In the genomic region with DNA sequence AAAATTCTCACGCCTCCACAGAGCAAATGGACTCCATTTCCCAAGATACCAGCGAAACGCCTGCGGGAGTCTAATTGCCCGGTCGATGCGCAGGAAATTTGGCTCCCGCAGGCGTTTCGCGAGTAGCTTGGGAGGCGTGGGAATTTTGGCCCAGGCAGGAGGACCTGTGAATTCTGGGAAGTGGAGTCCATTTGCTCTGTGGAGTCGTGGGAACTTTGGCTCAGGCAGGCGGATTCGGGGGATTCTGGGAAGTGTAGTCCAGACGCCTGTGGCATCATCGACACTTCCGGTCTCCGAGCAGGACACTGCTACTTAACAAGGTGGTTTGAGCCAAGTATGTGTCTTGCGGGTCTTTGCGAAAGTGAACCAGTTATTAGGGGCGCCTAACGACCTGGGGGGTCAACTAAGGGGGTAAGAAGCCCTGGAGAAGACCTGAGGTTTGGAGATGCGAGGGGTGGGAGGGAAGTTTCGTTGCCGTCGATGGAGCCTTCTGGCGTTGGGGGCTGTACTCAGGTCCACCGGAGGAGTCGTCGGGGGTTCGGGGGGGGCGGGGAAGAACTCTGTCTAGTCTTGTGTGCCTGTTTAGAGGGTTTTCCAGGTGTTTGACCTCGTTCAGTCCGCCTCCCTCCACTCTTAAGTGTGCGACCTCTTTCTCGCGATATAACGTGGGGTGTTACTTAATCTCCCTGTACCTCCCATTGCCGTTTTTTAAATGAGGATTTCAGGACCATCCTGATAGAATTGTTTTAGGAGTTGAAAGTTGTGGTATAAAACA, we compare ENCODE assay signal across 8 cellular contexts. TPM values are rescaled to one million over a fixed set of nuclear protein-coding genes. Genes with fewer than 3 reads are reported as not detected.
DNase-seq lines count a peak whose midpoint lies in the region; ATAC-seq and TF ChIP-seq lines count a peak whose summit lies in the region.

A gene (plus strand): TSS at position 277 of the 775 bp plus-strand sequence. CDS start 4,356 bp downstream, outside the sequence.

- peaks cover 26% of the 10 kb centered on the region for H3K36me3 Mint-ChIP-seq in activated CD4-positive, alpha-beta T cell treated with anti-CD3 and anti-CD28 coated beads, Interleukin-2, amount 10 ng/mL, durations not matched to agents 7 days and 5 days (ENCODE audit: low read depth)

- peak; percentile 97 to 98 for DNase-seq in NCI-H524 (lab: John Stamatoyannopoulos, UW)
- peak; percentile 74 for DNase-seq in activated CD4-positive, alpha-beta T cell treated with anti-CD3 and anti-CD28 coated beads, Interleukin-2, amount 10 ng/mL, durations not matched to agents 7 days and 5 days
- DNase-seq in dermis microvascular lymphatic vessel endothelial cell (ENCODE audit: low read depth in 2 of 2), result peak; percentile 89 to 97
- peak; percentile 95 for DNase-seq in left lobe of liver (ENCODE audit: low spot score)
- DNase-seq in stimulated activated CD4-positive, alpha-beta T cell treated with anti-CD3 and anti-CD28 coated beads, Interleukin-1b, Interleukin-23, amount 100 ng/mL, for 4 hours (ENCODE audit: low read depth in 2 of 2), result peak; percentile 47 to 48

- POLR2A ChIA-PET in activated CD4-positive, alpha-beta T cell treated with anti-CD3 and anti-CD28 coated beads, Interleukin-2, amount 10 ng/mL, durations not matched to agents 7 days and 5 days (lab: Charles Lee), result no interaction called here

- H3K4me3 Mint-ChIP-seq in activated CD4-positive, alpha-beta T cell treated with anti-CD3 and anti-CD28 coated beads, Interleukin-2, amount 10 ng/mL, durations not matched to agents 7 days and 5 days, result peak within 1 kb of the TSS; percentile 92

- H3K4me1 Mint-ChIP-seq in activated CD4-positive, alpha-beta T cell treated with anti-CD3 and anti-CD28 coated beads, Interleukin-2, amount 10 ng/mL, durations not matched to agents 7 days and 5 days, result peaks cover 15% of the 10 kb centered on the region

- ATAC-seq in GM18907 (IDR thresholded peaks at IDR 0.05; ENCODE audit: unreplicated experiment), result peak; percentile 87
- peak; percentile 75 for ATAC-seq in HG03175 (IDR thresholded peaks at IDR 0.05; ENCODE audit: unreplicated experiment)
- ATAC-seq in left lobe of liver, result peak; percentile 99

- peak within 1 kb of the TSS; percentile 47 for H3K27ac ChIP-seq in 22Rv1

- H3K9me3 Mint-ChIP-seq in activated CD4-positive, alpha-beta T cell treated with anti-CD3 and anti-CD28 coated beads, Interleukin-2, amount 10 ng/mL, durations not matched to agents 7 days and 5 days, result peaks cover 23% of the 10 kb centered on the region

- CTCF ChIA-PET in activated CD4-positive, alpha-beta T cell treated with anti-CD3 and anti-CD28 coated beads, Interleukin-2, amount 10 ng/mL, durations not matched to agents 7 days and 5 days (lab: Charles Lee), result no interaction called here

- peak within 1 kb of the TSS; percentile 96 for H3K27ac Mint-ChIP-seq in activated CD4-positive, alpha-beta T cell treated with anti-CD3 and anti-CD28 coated beads, Interleukin-2, amount 10 ng/mL, durations not matched to agents 7 days and 5 days

- no peak for TF ChIP-seq CTCF in 22Rv1 (IDR thresholded peaks at IDR 0.05)

- no peaks in the 10 kb centered on the region for H3K27me3 Mint-ChIP-seq in activated CD4-positive, alpha-beta T cell treated with anti-CD3 and anti-CD28 coated beads, Interleukin-2, amount 10 ng/mL, durations not matched to agents 7 days and 5 days

RNA-seq across cellular contexts. Expression of the gene that starts here (rescaled TPM):
- 1 to 10 TPM; 6.3 to 6.6 TPM for total RNA-seq in activated CD4-positive, alpha-beta T cell treated with anti-CD3 and anti-CD28 coated beads, Interleukin-2, amount 10 ng/mL, durations not matched to agents 7 days and 5 days
- total RNA-seq in dermis microvascular lymphatic vessel endothelial cell (5.0 and 6.8 TPM in 2 replicates), left lobe of liver (2.7 TPM)

Comparison
In these comparisons a context has a peak if more than half of its experiments do, and no peak if none do; other contexts are left out.
1. Peak in every context shown above with its lines: DNase-seq, ATAC-seq and H3K27ac ChIP-seq.
2. DNase-seq: peak in every context shown above with its lines; median percentile 98 in NCI-H524; 95 in left lobe of liver; 93 in dermis microvascular lymphatic vessel endothelial cell; 74 in activated CD4-positive, alpha-beta T cell treated with anti-CD3 and anti-CD28 coated beads, Interleukin-2, amount 10 ng/mL, durations not matched to agents 7 days and 5 days; 48 in stimulated activated CD4-positive, alpha-beta T cell treated with anti-CD3 and anti-CD28 coated beads, Interleukin-1b, Interleukin-23, amount 100 ng/mL, for 4 hours.